In genomic region chr11:119087747-119088241, GRCh38 we compare ENCODE assay signal across 1 cellular context.
TF ChIP-seq lines count a peak whose summit lies in the region.

No MANE protein-coding gene starts in this region.

TF ChIP-seq in K562, 482 proteins besides CTCF, POLR2A, EP300 and RAD21 (continued from another document and continues in another):
- TF ChIP-seq, protein P1, sequence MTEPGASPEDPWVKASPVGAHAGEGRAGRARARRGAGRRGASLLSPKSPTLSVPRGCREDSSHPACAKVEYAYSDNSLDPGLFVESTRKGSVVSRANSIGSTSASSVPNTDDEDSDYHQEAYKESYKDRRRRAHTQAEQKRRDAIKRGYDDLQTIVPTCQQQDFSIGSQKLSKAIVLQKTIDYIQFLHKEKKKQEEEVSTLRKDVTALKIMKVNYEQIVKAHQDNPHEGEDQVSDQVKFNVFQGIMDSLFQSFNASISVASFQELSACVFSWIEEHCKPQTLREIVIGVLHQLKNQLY (CRISPR knock-in tag; conservative IDR thresholded peaks at IDR 0.05) = no peak
- TF ChIP-seq YBX1 (IDR thresholded peaks at IDR 0.05) (no peak), PATZ1 (CRISPR knock-in tag; IDR thresholded peaks at IDR 0.05; ENCODE audit: borderline replicate concordance) (no peak), TARDBP (IDR thresholded peaks at IDR 0.05) (peak; percentile 87), POLR2AphosphoS2 (IDR thresholded peaks at IDR 0.05; ENCODE audit: low read length) (no peak; the same call in 1 of the 2 replicates), CAMTA2 (CRISPR knock-in tag; conservative IDR thresholded peaks at IDR 0.05) (no peak; the same call in 1 of the 2 replicates), CBX2 (IDR thresholded peaks at IDR 0.05; ENCODE audit: insufficient read depth, low read length, poor library complexity, severe bottlenecking) (no peak), NFE2L1 (tag; IDR thresholded peaks at IDR 0.05; ENCODE audit: borderline replicate concordance, low read depth) (no peak; the same call in 1 of the 2 replicates), HNRNPH1 (optimal IDR thresholded peaks at IDR 0.05; ENCODE audit: low read depth, low read length) (no peak), XRCC4 (IDR thresholded peaks at IDR 0.05; ENCODE audit: extremely low read depth, insufficient read depth, insufficient read length) (no peak), MLLT1 (IDR thresholded peaks at IDR 0.05) (peak; percentile 63 to 64), ZNF780A (CRISPR knock-in tag; IDR thresholded peaks at IDR 0.05) (no peak), RERE (CRISPR knock-in tag; IDR thresholded peaks at IDR 0.05; ENCODE audit: borderline replicate concordance) (no peak), NFRKB (IDR thresholded peaks at IDR 0.05; ENCODE audit: low read depth) (no peak; the same call in 1 of the 2 replicates), ELF2 (CRISPR knock-in tag; IDR thresholded peaks at IDR 0.05) (0 out of 2 replicates have a peak, but pooled peaks have one; percentile 43), MCM2 (IDR thresholded peaks at IDR 0.05; ENCODE audit: low read depth) (no peak), GTF2E2 (tag; IDR thresholded peaks at IDR 0.05) (no peak), ZNF274 (IDR thresholded peaks at IDR 0.05; ENCODE audit: borderline replicate concordance, low read depth, low read length) (peak; percentile 84), NCOA4 (IDR thresholded peaks at IDR 0.05; ENCODE audit: partially characterized antibody) (peak; percentile 45), RBFOX2 (IDR thresholded peaks at IDR 0.05; ENCODE audit: low read depth, low read length) (peak; percentile 75), SETDB1 (IDR thresholded peaks at IDR 0.05; ENCODE audit: low read length) (no peak), ZNF121 (CRISPR knock-in tag; conservative IDR thresholded peaks at IDR 0.05) (no peak)
- TF ChIP-seq, protein P2, sequence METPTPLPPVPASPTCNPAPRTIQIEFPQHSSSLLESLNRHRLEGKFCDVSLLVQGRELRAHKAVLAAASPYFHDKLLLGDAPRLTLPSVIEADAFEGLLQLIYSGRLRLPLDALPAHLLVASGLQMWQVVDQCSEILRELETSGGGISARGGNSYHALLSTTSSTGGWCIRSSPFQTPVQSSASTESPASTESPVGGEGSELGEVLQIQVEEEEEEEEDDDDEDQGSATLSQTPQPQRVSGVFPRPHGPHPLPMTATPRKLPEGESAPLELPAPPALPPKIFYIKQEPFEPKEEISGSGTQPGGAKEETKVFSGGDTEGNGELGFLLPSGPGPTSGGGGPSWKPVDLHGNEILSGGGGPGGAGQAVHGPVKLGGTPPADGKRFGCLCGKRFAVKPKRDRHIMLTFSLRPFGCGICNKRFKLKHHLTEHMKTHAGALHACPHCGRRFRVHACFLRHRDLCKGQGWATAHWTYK (CRISPR knock-in tag; IDR thresholded peaks at IDR 0.05) = peak; percentile 94
- TF ChIP-seq, protein P3, sequence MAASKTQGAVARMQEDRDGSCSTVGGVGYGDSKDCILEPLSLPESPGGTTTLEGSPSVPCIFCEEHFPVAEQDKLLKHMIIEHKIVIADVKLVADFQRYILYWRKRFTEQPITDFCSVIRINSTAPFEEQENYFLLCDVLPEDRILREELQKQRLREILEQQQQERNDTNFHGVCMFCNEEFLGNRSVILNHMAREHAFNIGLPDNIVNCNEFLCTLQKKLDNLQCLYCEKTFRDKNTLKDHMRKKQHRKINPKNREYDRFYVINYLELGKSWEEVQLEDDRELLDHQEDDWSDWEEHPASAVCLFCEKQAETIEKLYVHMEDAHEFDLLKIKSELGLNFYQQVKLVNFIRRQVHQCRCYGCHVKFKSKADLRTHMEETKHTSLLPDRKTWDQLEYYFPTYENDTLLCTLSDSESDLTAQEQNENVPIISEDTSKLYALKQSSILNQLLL (CRISPR knock-in tag; IDR thresholded peaks at IDR 0.05; ENCODE audit: borderline replicate concordance) = no peak
- TF ChIP-seq, protein P4, sequence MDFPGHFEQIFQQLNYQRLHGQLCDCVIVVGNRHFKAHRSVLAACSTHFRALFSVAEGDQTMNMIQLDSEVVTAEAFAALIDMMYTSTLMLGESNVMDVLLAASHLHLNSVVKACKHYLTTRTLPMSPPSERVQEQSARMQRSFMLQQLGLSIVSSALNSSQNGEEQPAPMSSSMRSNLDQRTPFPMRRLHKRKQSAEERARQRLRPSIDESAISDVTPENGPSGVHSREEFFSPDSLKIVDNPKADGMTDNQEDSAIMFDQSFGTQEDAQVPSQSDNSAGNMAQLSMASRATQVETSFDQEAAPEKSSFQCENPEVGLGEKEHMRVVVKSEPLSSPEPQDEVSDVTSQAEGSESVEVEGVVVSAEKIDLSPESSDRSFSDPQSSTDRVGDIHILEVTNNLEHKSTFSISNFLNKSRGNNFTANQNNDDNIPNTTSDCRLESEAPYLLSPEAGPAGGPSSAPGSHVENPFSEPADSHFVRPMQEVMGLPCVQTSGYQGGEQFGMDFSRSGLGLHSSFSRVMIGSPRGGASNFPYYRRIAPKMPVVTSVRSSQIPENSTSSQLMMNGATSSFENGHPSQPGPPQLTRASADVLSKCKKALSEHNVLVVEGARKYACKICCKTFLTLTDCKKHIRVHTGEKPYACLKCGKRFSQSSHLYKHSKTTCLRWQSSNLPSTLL (IDR thresholded peaks at IDR 0.05) = no peak
- TF ChIP-seq, protein P5, sequence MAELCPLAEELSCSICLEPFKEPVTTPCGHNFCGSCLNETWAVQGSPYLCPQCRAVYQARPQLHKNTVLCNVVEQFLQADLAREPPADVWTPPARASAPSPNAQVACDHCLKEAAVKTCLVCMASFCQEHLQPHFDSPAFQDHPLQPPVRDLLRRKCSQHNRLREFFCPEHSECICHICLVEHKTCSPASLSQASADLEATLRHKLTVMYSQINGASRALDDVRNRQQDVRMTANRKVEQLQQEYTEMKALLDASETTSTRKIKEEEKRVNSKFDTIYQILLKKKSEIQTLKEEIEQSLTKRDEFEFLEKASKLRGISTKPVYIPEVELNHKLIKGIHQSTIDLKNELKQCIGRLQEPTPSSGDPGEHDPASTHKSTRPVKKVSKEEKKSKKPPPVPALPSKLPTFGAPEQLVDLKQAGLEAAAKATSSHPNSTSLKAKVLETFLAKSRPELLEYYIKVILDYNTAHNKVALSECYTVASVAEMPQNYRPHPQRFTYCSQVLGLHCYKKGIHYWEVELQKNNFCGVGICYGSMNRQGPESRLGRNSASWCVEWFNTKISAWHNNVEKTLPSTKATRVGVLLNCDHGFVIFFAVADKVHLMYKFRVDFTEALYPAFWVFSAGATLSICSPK (IDR thresholded peaks at IDR 0.05; ENCODE audit: borderline replicate concordance) = no peak
- TF ChIP-seq, protein P6, sequence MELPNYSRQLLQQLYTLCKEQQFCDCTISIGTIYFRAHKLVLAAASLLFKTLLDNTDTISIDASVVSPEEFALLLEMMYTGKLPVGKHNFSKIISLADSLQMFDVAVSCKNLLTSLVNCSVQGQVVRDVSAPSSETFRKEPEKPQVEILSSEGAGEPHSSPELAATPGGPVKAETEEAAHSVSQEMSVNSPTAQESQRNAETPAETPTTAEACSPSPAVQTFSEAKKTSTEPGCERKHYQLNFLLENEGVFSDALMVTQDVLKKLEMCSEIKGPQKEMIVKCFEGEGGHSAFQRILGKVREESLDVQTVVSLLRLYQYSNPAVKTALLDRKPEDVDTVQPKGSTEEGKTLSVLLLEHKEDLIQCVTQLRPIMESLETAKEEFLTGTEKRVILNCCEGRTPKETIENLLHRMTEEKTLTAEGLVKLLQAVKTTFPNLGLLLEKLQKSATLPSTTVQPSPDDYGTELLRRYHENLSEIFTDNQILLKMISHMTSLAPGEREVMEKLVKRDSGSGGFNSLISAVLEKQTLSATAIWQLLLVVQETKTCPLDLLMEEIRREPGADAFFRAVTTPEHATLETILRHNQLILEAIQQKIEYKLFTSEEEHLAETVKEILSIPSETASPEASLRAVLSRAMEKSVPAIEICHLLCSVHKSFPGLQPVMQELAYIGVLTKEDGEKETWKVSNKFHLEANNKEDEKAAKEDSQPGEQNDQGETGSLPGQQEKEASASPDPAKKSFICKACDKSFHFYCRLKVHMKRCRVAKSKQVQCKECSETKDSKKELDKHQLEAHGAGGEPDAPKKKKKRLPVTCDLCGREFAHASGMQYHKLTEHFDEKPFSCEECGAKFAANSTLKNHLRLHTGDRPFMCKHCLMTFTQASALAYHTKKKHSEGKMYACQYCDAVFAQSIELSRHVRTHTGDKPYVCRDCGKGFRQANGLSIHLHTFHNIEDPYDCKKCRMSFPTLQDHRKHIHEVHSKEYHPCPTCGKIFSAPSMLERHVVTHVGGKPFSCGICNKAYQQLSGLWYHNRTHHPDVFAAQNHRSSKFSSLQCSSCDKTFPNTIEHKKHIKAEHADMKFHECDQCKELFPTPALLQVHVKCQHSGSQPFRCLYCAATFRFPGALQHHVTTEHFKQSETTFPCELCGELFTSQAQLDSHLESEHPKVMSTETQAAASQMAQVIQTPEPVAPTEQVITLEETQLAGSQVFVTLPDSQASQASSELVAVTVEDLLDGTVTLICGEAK (IDR thresholded peaks at IDR 0.05) = no peak
- TF ChIP-seq, protein P6 (CRISPR knock-in tag; IDR thresholded peaks at IDR 0.05) = no peak
